Comparison of ENCODE assay signal across 8 cellular contexts in the genomic region with DNA sequence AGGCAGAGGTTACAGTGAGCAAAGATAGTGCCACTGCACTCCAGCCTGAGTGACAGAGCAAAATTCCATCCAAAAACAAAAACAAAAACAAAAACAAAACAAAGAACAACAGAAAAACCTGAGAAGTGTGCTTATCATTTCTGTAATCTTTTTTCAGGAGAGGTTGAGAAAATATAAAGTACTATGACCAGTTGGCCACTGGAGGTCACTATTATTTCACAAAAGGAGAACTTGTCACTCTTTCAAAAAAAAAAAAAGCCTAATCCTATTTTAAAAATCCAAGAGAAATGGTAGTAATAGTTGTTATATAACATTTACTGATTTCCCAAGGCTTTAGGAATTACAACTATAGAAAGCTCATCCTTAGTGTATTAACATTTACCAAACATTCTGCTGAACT. TPM values are rescaled to one million over a fixed set of nuclear protein-coding genes. Genes with fewer than 3 reads are reported as not detected.
DNase-seq lines count a peak whose midpoint lies in the region; ATAC-seq, FAIRE-seq and TF ChIP-seq lines count a peak whose summit lies in the region.

No MANE protein-coding gene starts in this region.

- no peaks in the 10 kb centered on the region for H3K36me3 ChIP-seq in OCI-LY3 (replicated peaks; ENCODE audit: low read depth, low read length)
- H3K36me3 ChIP-seq in small intestine (ENCODE audit: control insufficient read depth in 2 of 2, insufficient read depth in 2 of 2, low read length in 2 of 2) = no peaks in the 10 kb centered on the region

- H3K79me2 ChIP-seq in OCI-LY3 (ENCODE audit: low read length) = no peaks in the 10 kb centered on the region

- ATAC-seq in GM19395 (IDR thresholded peaks at IDR 0.05; ENCODE audit: unreplicated experiment) (peak; percentile 52), GM18505 (IDR thresholded peaks at IDR 0.05; ENCODE audit: unreplicated experiment) (no peak)

- no peaks in the 10 kb centered on the region for H3K9me3 ChIP-seq in OCI-LY3 (ENCODE audit: insufficient read depth, low read length)
- H3K9me3 ChIP-seq in small intestine (ENCODE audit: control insufficient read depth, low read depth) = no peaks in the 10 kb centered on the region

- no peaks in the 10 kb centered on the region for H4K20me1 ChIP-seq in OCI-LY3 (ENCODE audit: insufficient read depth, low read length)

- H3K27ac ChIP-seq in OCI-LY3 (ENCODE audit: low read length) (no peak overlapping the region), small intestine (ENCODE audit: low read depth in 1 of 2, low read length in 1 of 2) (no peak overlapping the region)

- H3K4me3 ChIP-seq in OCI-LY3 (ENCODE audit: low read length) (no peak overlapping the region), small intestine (ENCODE audit: low read depth in 1 of 2, low read length in 2 of 2) (no peak overlapping the region)

- no peak overlapping the region for H2AFZ ChIP-seq in OCI-LY3 (ENCODE audit: low read depth, low read length)

- H3K27me3 ChIP-seq in OCI-LY3 (ENCODE audit: low read depth, low read length) (no peaks in the 10 kb centered on the region), small intestine (ENCODE audit: control insufficient read depth in 2 of 2, insufficient read depth in 2 of 2, low read length in 2 of 2) (no peaks in the 10 kb centered on the region)

- TF ChIP-seq CTCF in OCI-LY3 (IDR thresholded peaks at IDR 0.05; ENCODE audit: low read depth, low read length) = peak; percentile 83

- in situ Hi-C loops in ACHN (cut with HindIII; ENCODE audit: low pct_ligation_motif_present, low pct_unique_long_range_greater_than_20kb, low sequenced_read_pairs) = no loop called here

- H3K4me1 ChIP-seq in OCI-LY3 (ENCODE audit: low read length) (no peaks in the 10 kb centered on the region), small intestine (ENCODE audit: control insufficient read depth in 2 of 2, insufficient read depth in 1 of 2, low read depth in 1 of 2, low read length in 1 of 2) (no peaks in the 10 kb centered on the region)

- TF ChIP-seq POLR2A in GM18505 (IDR thresholded peaks at IDR 0.05; ENCODE audit: borderline replicate concordance, extremely low read depth, insufficient read depth, insufficient read length) = no peak

- no peak overlapping the region for H3K9ac ChIP-seq in OCI-LY3 (ENCODE audit: low read length)

- peak; percentile 36 for FAIRE-seq in small intestine (lab: Jason Lieb, UNC)

- H3K4me2 ChIP-seq in OCI-LY3 (ENCODE audit: low read length) = no peak overlapping the region

- DNase-seq in ACHN (peak; percentile 50), fibroblast of gingiva (ENCODE audit: low read depth) (peak; percentile 19), small intestine (peak; percentile 5), UCSD-AML1 (lab: John Stamatoyannopoulos, UW; ENCODE audit: unreplicated experiment) (no peak), activated T-cell treated with anti-CD3 and anti-CD28 coated beads for 4 hours (no peak)

RNA-seq across cellular contexts. Expression of a gene that starts 24.9 kb away (rescaled TPM):
- polyA plus RNA-seq in small intestine = 1 to 10 TPM in 1 of 3 donors, under 1 TPM in 1, not detected in 1; 0.27 to 1.1 TPM

Comparison
In these comparisons a context has a peak if more than half of its experiments do, and no peak if none do; other contexts are left out.
1. DNase-seq: peak in ACHN (single experiment), fibroblast of gingiva (single experiment) and small intestine (single experiment); none in UCSD-AML1 (single experiment) and activated T-cell treated with anti-CD3 and anti-CD28 coated beads for 4 hours (single experiment).